24 cellular contexts compared by ENCODE assay signal in genomic region chr14:103818870-103819269, GRCh38. TPM values are rescaled to one million over a fixed set of nuclear protein-coding genes. Genes with fewer than 3 reads are reported as not detected.
DNase-seq lines count a peak whose midpoint lies in the region; TF ChIP-seq lines count a peak whose summit lies in the region.
"Had no signal": no experiment of that assay in that cellular context is flagged by ENCODE, and none has a peak within 500 bp of the region (broad histone marks: within the 10 kb centered on the region; RNA-seq: fewer than 3 reads in every experiment).

No MANE protein-coding gene starts in this region.

- H3K27ac Mint-ChIP-seq in CD4-positive, alpha-beta memory T cell = peak overlapping the region in 4 of 7 donors; percentile 16 to 82 (median 30)
- no peak overlapping the region for H3K27ac Mint-ChIP-seq in nephron progenitor cell
- H3K27ac Mint-ChIP-seq: CD14-positive monocyte had no signal

- CTCF ChIA-PET in CD4-positive, alpha-beta memory T cell (lab: Charles Lee; ENCODE audit: partially characterized antibody) = interaction anchor here (0.8 to 2.1 kb wide), 2 partner anchors 10 to 82 kb away, joined by 3 to 9 read pairs; no protein-coding TSS in a partner anchor
- CTCF ChIA-PET in HEK293 (lab: Yijun Ruan, JAX) = interaction anchor here (1.9 to 2.7 kb wide), 2 partner anchors 10 to 82 kb away, joined by 13 to 15 read pairs; no protein-coding TSS in a partner anchor

- no peaks in the 10 kb centered on the region for H3K36me3 Mint-ChIP-seq in CD4-positive, alpha-beta memory T cell
- peaks cover 3% of the 10 kb centered on the region for H3K36me3 Mint-ChIP-seq in nephron progenitor cell (ENCODE audit: low read depth)
- H3K36me3 Mint-ChIP-seq: CD14-positive monocyte had no signal

- 96% methylated on average over 1 of the region's 1 CpG for WGBS in esophagus muscularis mucosa

- intact Hi-C loops in CD4-positive, alpha-beta memory T cell (cut with micrococcal nuclease) = no loop called here
- intact Hi-C loops in esophagus muscularis mucosa (cut with DNase I) = no loop called here

- H3F3A ChIP-seq in MM.1S (ENCODE audit: insufficient read depth, low read length) = no peaks in the 10 kb centered on the region

- H3K4me3 Mint-ChIP-seq in CD4-positive, alpha-beta memory T cell = peak overlapping the region in 3 of 8 donors; percentile 8 to 33 (median 32)
- H3K4me3 Mint-ChIP-seq in nephron progenitor cell = peak overlapping the region; percentile 3
- H3K4me3 Mint-ChIP-seq: activated CD4-positive, alpha-beta T cell treated with anti-CD3 and anti-CD28 coated beads for 36 hours; activated T-cell treated with anti-CD3 and anti-CD28 coated beads, Interleukin-2, amount 50 U/mL, for 24 hours; CD14-positive monocyte had no signal

- no peaks in the 10 kb centered on the region for H3K79me2 ChIP-seq in MM.1S (ENCODE audit: low read length)

- no peak overlapping the region for H3K4me2 ChIP-seq in MM.1S (ENCODE audit: low read depth, low read length)

- no peak for TF ChIP-seq EP300 in esophagus muscularis mucosa (IDR thresholded peaks at IDR 0.05)

- H3K36me3 ChIP-seq in CD4-positive, alpha-beta memory T cell (ENCODE audit: insufficient read depth, low read length) = no peaks in the 10 kb centered on the region
- no peaks in the 10 kb centered on the region; a peak in 1 of 3 replicates for H3K36me3 ChIP-seq in HEK293 (ENCODE audit: control insufficient read depth in 2 of 2, insufficient read depth in 1 of 2, low read length in 2 of 2)
- H3K36me3 ChIP-seq in esophagus muscularis mucosa = no peaks in the 10 kb centered on the region
- no peaks in the 10 kb centered on the region for H3K36me3 ChIP-seq in MM.1S (replicated peaks; ENCODE audit: insufficient read depth, low read length)
- H3K36me3 ChIP-seq: brain microvascular endothelial cell, MG63 had no signal

- H3K9me2 ChIP-seq in MM.1S (replicated peaks; ENCODE audit: insufficient read depth, low read length) = no peaks in the 10 kb centered on the region

- TF ChIP-seq CTCF in HEK293 (tag by site-specific recombination; IDR thresholded peaks at IDR 0.05) = no peak
- no peak for TF ChIP-seq CTCF in esophagus muscularis mucosa (IDR thresholded peaks at IDR 0.05)
- no peak for TF ChIP-seq CTCF in nephron progenitor cell (IDR thresholded peaks at IDR 0.05)
- no peak for TF ChIP-seq CTCF in MM.1S (IDR thresholded peaks at IDR 0.05; ENCODE audit: low read length)

- no peaks in the 10 kb centered on the region for H3K27me3 Mint-ChIP-seq in CD4-positive, alpha-beta memory T cell
- H3K27me3 Mint-ChIP-seq in nephron progenitor cell (ENCODE audit: low read depth, poor library complexity) = peaks cover under 1% of the 10 kb centered on the region
- H3K27me3 Mint-ChIP-seq: activated CD4-positive, alpha-beta T cell treated with anti-CD3 and anti-CD28 coated beads for 36 hours; activated T-cell treated with anti-CD3 and anti-CD28 coated beads, Interleukin-2, amount 50 U/mL, for 24 hours had no signal

- peaks cover 0 to 2% (median 0%) of the 10 kb centered on the region in 8 donors for H3K9me3 Mint-ChIP-seq in CD4-positive, alpha-beta memory T cell
- H3K9me3 Mint-ChIP-seq in nephron progenitor cell = peaks cover 4% of the 10 kb centered on the region
- H3K9me3 Mint-ChIP-seq: activated T-cell treated with anti-CD3 and anti-CD28 coated beads, Interleukin-2, amount 50 U/mL, for 24 hours had no signal

- POLR2A ChIA-PET in CD4-positive, alpha-beta memory T cell (lab: Charles Lee; ENCODE audit: partially characterized antibody) = no interaction called here
- POLR2A ChIA-PET in HEK293 (lab: Yijun Ruan, JAX) = interaction anchor here (1.1 kb wide), 1 partner anchor 10 kb away, joined by 5 read pairs; no protein-coding TSS in a partner anchor

- no peak overlapping the region for H3K4me3 ChIP-seq in CD4-positive, alpha-beta memory T cell (ENCODE audit: low read length in 2 of 2)
- no peak overlapping the region for H3K4me3 ChIP-seq in HEK293 (ENCODE audit: low read depth, low read length)
- H3K4me3 ChIP-seq in esophagus muscularis mucosa = no peak overlapping the region
- no peak overlapping the region for H3K4me3 ChIP-seq in MM.1S (ENCODE audit: low read length)
- H3K4me3 ChIP-seq: MG63, SK-N-MC had no signal

- no peak overlapping the region for H3K9ac ChIP-seq in MM.1S (ENCODE audit: low read length)

- no peak overlapping the region for H2AFZ ChIP-seq in MM.1S (ENCODE audit: low read length)

- DNase-seq in CD4-positive, alpha-beta memory T cell = no peak
- DNase-seq in esophagus muscularis mucosa (ENCODE audit: extremely low spot score) (no peak), nephron progenitor cell (no peak), ecto neural progenitor cell (ENCODE audit: low spot score) (no peak), mesenteric fat pad (ENCODE audit: low spot score) (no peak), MM.1S (no peak)
- DNase-seq: activated CD4-positive, alpha-beta T cell treated with anti-CD3 and anti-CD28 coated beads for 36 hours; activated CD8-positive, alpha-beta memory T cell treated with anti-CD3 and anti-CD28 coated beads for 24 hours; activated T-cell treated with anti-CD3 and anti-CD28 coated beads, Interleukin-2, amount 50 U/mL, for 24 hours; brain microvascular endothelial cell; DMS 273 treated with DMSO at 0.1 percent for 48 hours; effector CD4-positive, alpha-beta T cell; head of caudate nucleus; MG63; naive B cell; NCI-H2029; NCI-H345; NCI-H748 treated with DMSO at 0.1 percent for 48 hours; occipital lobe; trophoblast cell had no signal

- peaks cover 28% of the 10 kb centered on the region for H3K4me1 ChIP-seq in CD4-positive, alpha-beta memory T cell (ENCODE audit: insufficient read depth, low read length)
- H3K4me1 ChIP-seq in HEK293 (ENCODE audit: control insufficient read depth, insufficient read depth, low read length) (peaks cover 39% of the 10 kb centered on the region), esophagus muscularis mucosa (peaks cover 46 to 50% (median 47%) of the 10 kb centered on the region in 4 donors), MM.1S (ENCODE audit: low read length) (no peaks in the 10 kb centered on the region)

- no peaks in the 10 kb centered on the region for H3K9me3 ChIP-seq in CD4-positive, alpha-beta memory T cell (ENCODE audit: control insufficient read depth in 1 of 2, low read length in 2 of 2)
- H3K9me3 ChIP-seq in HEK293 (ENCODE audit: control insufficient read depth, insufficient read depth, low read depth, low read length) (no peaks in the 10 kb centered on the region), esophagus muscularis mucosa (no peaks in the 10 kb centered on the region), MM.1S (replicated peaks; ENCODE audit: insufficient read depth, low read length) (no peaks in the 10 kb centered on the region)
- H3K9me3 ChIP-seq: MG63 had no signal

- H4K20me1 ChIP-seq in MM.1S (ENCODE audit: insufficient read depth, low read length) = no peaks in the 10 kb centered on the region

- no peak overlapping the region for H3K27ac ChIP-seq in CD4-positive, alpha-beta memory T cell (ENCODE audit: low read depth, low read length)
- H3K27ac ChIP-seq in HEK293 (ENCODE audit: extremely low read depth, low read depth, low read length) (peak overlapping the region; percentile 76; the same call in 1 of the 2 replicates), esophagus muscularis mucosa (replicated peaks in 1 of 4) (peak overlapping the region; percentile 60 to 71 (median 68)), MM.1S (ENCODE audit: low read length) (no peak overlapping the region)
- H3K27ac ChIP-seq: brain microvascular endothelial cell, epithelial cell of prostate had no signal

- TF ChIP-seq POLR2A in esophagus muscularis mucosa (IDR thresholded peaks at IDR 0.05; ENCODE audit: low read depth) = no peak

- H3K4me1 Mint-ChIP-seq in CD4-positive, alpha-beta memory T cell = peaks cover 27 to 44% (median 36%) of the 10 kb centered on the region in 4 donors
- H3K4me1 Mint-ChIP-seq in nephron progenitor cell = peaks cover 28% of the 10 kb centered on the region

- no peaks in the 10 kb centered on the region for H3K27me3 ChIP-seq in CD4-positive, alpha-beta memory T cell (ENCODE audit: insufficient read depth, low read length)
- no peaks in the 10 kb centered on the region for H3K27me3 ChIP-seq in esophagus muscularis mucosa
- H3K27me3 ChIP-seq in MM.1S (replicated peaks; ENCODE audit: insufficient read depth, low read length) = no peaks in the 10 kb centered on the region
- H3K27me3 ChIP-seq: brain microvascular endothelial cell, MG63 had no signal

TF ChIP-seq in HEK293, 187 proteins besides CTCF, POLR2A, EP300 and RAD21:
- TF ChIP-seq ZBTB10 (tag by site-specific recombination; IDR thresholded peaks at IDR 0.05) (no peak), ZNF623 (tag by site-specific recombination; IDR thresholded peaks at IDR 0.05) (peak; percentile 98)

RNA-seq across cellular contexts. Expression of gene PPP1R13B, which starts 28.5 kb away (rescaled TPM):
- 10 to 100 TPM; 23.3 to 30.5 TPM for total RNA-seq in CD4-positive, alpha-beta memory T cell
- 1 to 10 TPM in 1 of 2 donors, under 1 TPM in 1; 0.72 to 8.2 TPM for polyA plus RNA-seq in CD4-positive, alpha-beta memory T cell
- total RNA-seq in esophagus muscularis mucosa = 10 to 100 TPM; 19.9 to 25.2 (median 23.6) TPM
- total RNA-seq in mesenteric fat pad = 26.2 TPM

Comparison
In these comparisons a context has a peak if more than half of its experiments do, and no peak if none do; other contexts are left out.
1. H3K27ac ChIP-seq: peak in HEK293 (single experiment) and esophagus muscularis mucosa (4 of 4); none in CD4-positive, alpha-beta memory T cell (single experiment) and MM.1S (single experiment).